Comparison of ENCODE assay signal across 9 cellular contexts in the genomic region with DNA sequence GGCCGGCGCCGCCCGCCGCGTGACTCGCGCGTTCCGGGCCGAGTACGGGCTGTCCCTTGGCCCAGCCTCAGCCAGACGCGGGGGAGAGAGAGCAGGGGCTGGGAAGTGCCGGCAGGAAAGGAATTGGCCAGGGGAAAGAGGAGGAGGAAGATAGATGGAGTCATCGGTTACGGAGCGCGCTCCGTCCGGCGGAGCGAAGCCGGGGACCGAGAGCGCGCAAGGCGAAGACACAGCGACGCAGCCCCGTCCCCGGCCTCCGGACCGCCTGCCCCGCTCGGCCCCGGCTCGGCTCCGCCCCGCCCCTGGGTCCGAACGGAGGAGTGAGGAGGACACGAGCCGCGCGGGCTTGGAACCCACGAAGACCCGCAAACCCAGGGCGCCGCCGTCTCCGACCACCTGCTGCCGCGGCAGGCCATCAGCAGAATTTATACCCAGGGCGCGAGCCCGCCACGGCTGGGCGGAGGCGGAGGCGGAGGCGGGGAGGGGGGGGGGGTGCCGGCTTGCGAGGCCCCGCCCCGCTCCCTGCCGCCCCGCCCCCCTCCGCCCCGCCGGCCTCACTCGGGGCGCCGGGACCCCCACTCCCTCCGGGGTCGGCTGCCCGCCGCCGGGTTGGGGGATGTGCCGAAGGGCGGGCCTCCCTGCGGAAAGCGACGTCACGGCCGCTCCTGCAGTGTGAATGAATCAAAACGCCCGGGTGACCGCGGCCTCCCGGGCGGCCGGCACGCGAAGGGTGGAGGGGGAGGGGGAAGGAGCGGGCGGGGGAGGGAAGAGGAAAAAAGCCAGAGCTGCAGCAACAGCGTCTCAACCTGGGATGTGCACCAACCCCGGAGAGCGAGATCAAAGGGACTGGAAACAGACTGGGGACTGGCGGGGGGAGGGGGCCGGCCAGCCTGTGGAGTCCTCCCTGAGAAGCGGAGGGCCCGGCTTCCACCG. TPM values are rescaled to one million over a fixed set of nuclear protein-coding genes. Genes with fewer than 3 reads are reported as not detected.
DNase-seq lines count a peak whose midpoint lies in the region; ATAC-seq and TF ChIP-seq lines count a peak whose summit lies in the region.
"Had no signal": no experiment of that assay in that cellular context is flagged by ENCODE, and none has a peak within 500 bp of the region (broad histone marks: within the 10 kb centered on the region; RNA-seq: fewer than 3 reads in every experiment).

LHX4 (plus strand) TSS at position 782 of the 933 bp plus-strand sequence. CDS start 266 bp downstream, outside the sequence.

- peaks cover 0 to 4% (median 0%) of the 10 kb centered on the region in 4 donors for H3K9me3 ChIP-seq in Peyer's patch
- no peaks in the 10 kb centered on the region for H3K9me3 ChIP-seq in stomach

- H3K36me3 ChIP-seq in Peyer's patch: no peaks in the 10 kb centered on the region
- H3K36me3 ChIP-seq in stomach: no peaks in the 10 kb centered on the region

- WGBS in stomach, 5 donors: 0 to 4% (median 1%) methylated on average over 37 to 104 of the region's 105 CpGs

- peak within 1 kb of the TSS; percentile 37 to 64 (median 62) for H3K4me3 ChIP-seq in Peyer's patch
- peak within 1 kb of the TSS; percentile 51 to 83 (median 68) for H3K4me3 ChIP-seq in stomach

- TF ChIP-seq EP300 in stomach (IDR thresholded peaks at IDR 0.05): no peak

- H3K27me3 ChIP-seq in Peyer's patch: peaks cover 3 to 71% of the 10 kb centered on the region in 2 donors
- peaks cover 47 to 100% (median 90%) of the 10 kb centered on the region in 3 donors for H3K27me3 ChIP-seq in stomach

- in situ Hi-C loops in T47D (cut with HindIII; ENCODE audit: low pct_unique_long_range_greater_than_20kb, low sequenced_read_pairs): no loop called here

- intact Hi-C loops in stomach (cut with DNase I; ENCODE audit: low total_unique reads): no loop called here

- H3K27ac ChIP-seq in Peyer's patch: no peak within 1 kb of the TSS
- H3K27ac ChIP-seq in stomach: no peak within 1 kb of the TSS

- H3K4me1 ChIP-seq in Peyer's patch: peaks cover 2 to 53% (median 23%) of the 10 kb centered on the region in 4 donors
- H3K4me1 ChIP-seq in stomach: peaks cover 42 to 56% (median 52%) of the 10 kb centered on the region in 4 donors

- peak; percentile 30 for ATAC-seq in HG03521 (IDR thresholded peaks at IDR 0.05; ENCODE audit: unreplicated experiment)

- TF ChIP-seq POLR2A in Peyer's patch (IDR thresholded peaks at IDR 0.05) (no peak), stomach (IDR thresholded peaks at IDR 0.05) (no peak)

- TF ChIP-seq CTCF in Peyer's patch (IDR thresholded peaks at IDR 0.05): no peak
- TF ChIP-seq CTCF in stomach (IDR thresholded peaks at IDR 0.05): no peak

- DNase-seq in NK-92 treated with Interleukin-12 subunit alpha and Interleukin-12 subunit beta, amount 100 ng/mL, for 24 hours (lab: John Stamatoyannopoulos, UW): peak; percentile 53
- no peak for DNase-seq in NK-92 (lab: John Stamatoyannopoulos, UW; ENCODE audit: unreplicated experiment)
- peak in 1 of 3 donors; percentile 54 for DNase-seq in Peyer's patch
- DNase-seq in T47D (ENCODE audit: low read depth in 1 of 2, low spot score in 1 of 2): peak; percentile 85 to 87
- DNase-seq in kidney tubule cell (ENCODE audit: low spot score): peak; percentile 63
- DNase-seq in stomach: no peak
- no peak for DNase-seq in foreskin melanocyte
- DNase-seq: DND-41 had no signal

RNA-seq across cellular contexts. Expression of gene LHX4, which starts in this region (rescaled TPM):
- total RNA-seq in Peyer's patch (1 to 10 TPM in 1 of 4 donors, under 1 TPM in 3; 0.28 to 1.1 (median 0.68) TPM), stomach (under 1 TPM in 1 of 5 donors, not detected in 4; 0.18 TPM)
- polyA plus RNA-seq in stomach: under 1 TPM in 1 of 3 donors, not detected in 2; 0.03 TPM

Comparison
In these comparisons a context has a peak if more than half of its experiments do, and no peak if none do; other contexts are left out.
1. DNase-seq: peak in NK-92 treated with Interleukin-12 subunit alpha and Interleukin-12 subunit beta, amount 100 ng/mL, for 24 hours (single experiment), T47D (2 of 2) and kidney tubule cell (single experiment); none in NK-92 (single experiment), stomach (single experiment) and foreskin melanocyte (single experiment).